11 cellular contexts compared by ENCODE assay signal in genomic region chr12:45299132-45299692, GRCh38.
DNase-seq lines count a peak whose midpoint lies in the region; FAIRE-seq and TF ChIP-seq lines count a peak whose summit lies in the region.
"Had no signal": no experiment of that assay in that cellular context is flagged by ENCODE, and none has a peak within 500 bp of the region (broad histone marks: within the 10 kb centered on the region; RNA-seq: fewer than 3 reads in every experiment).

No MANE protein-coding gene starts in this region.

- no peak for TF ChIP-seq POLR2A in GM12892 (IDR thresholded peaks at IDR 0.05; ENCODE audit: low read depth, low read length)

- H3K4me2 ChIP-seq in smooth muscle cell = peak overlapping the region; percentile 53

- H3F3A ChIP-seq in smooth muscle cell (ENCODE audit: low read depth) = peaks cover 7% of the 10 kb centered on the region

- H3K27ac ChIP-seq in SJSA1 (peak overlapping the region; percentile 77), smooth muscle cell (ENCODE audit: low read depth) (peak overlapping the region; percentile 46)

- H3K9me3 ChIP-seq in SJSA1 (replicated peaks) (no peaks in the 10 kb centered on the region), smooth muscle cell (replicated peaks; ENCODE audit: low read depth) (no peaks in the 10 kb centered on the region)

- H3K4me3 ChIP-seq in SJSA1 = no peak overlapping the region
- H3K4me3 ChIP-seq in smooth muscle cell = no peak overlapping the region

- WGBS in smooth muscle cell (ENCODE audit: low lambda C conversion rate) = 37% methylated on average over 5 of the region's 5 CpGs

- H3K36me3 ChIP-seq in SJSA1 (peaks cover under 1% of the 10 kb centered on the region; the same call in 1 of the 2 replicates), smooth muscle cell (ENCODE audit: low read depth) (no peaks in the 10 kb centered on the region)

- H3K27me3 ChIP-seq in SJSA1 (replicated peaks) (no peaks in the 10 kb centered on the region), smooth muscle cell (ENCODE audit: low read depth) (no peaks in the 10 kb centered on the region)

- H3K4me1 ChIP-seq in SJSA1 (replicated peaks) (peaks cover 20% of the 10 kb centered on the region), smooth muscle cell (ENCODE audit: low read depth) (peaks cover 1% of the 10 kb centered on the region)

- TF ChIP-seq CTCF in smooth muscle cell (IDR thresholded peaks at IDR 0.05; ENCODE audit: borderline replicate concordance, insufficient read depth, poor library complexity, severe bottlenecking) = no peak

- H3K79me2 ChIP-seq in smooth muscle cell (ENCODE audit: low read depth) = peaks cover 90% of the 10 kb centered on the region

- no peak overlapping the region for H2AFZ ChIP-seq in smooth muscle cell (ENCODE audit: low read depth)

- FAIRE-seq in GM12892 (lab: Jason Lieb, UNC) = no peak

- H3K9ac ChIP-seq in smooth muscle cell (ENCODE audit: low read depth) = no peak overlapping the region

- DNase-seq in HPDE6-E6E7 (ENCODE audit: extremely low spot score) (peak; percentile 35), SJSA1 (ENCODE audit: low read depth in 1 of 2, low spot score in 2 of 2) (peak; percentile 59 to 75), fibroblast of the conjunctiva (ENCODE audit: low read depth) (peak; percentile 46), smooth muscle cell (lab: John Stamatoyannopoulos, UW; ENCODE audit: unreplicated experiment) (no peak), cortex of kidney (lab: John Stamatoyannopoulos, UW) (no peak), retina (no peak), GM12892 (ENCODE audit: insufficient read length) (no peak)
- DNase-seq: activated naive CD4-positive, alpha-beta T cell; head of caudate nucleus; KG1; T-cell had no signal

- peaks cover 90% of the 10 kb centered on the region for H4K20me1 ChIP-seq in smooth muscle cell (ENCODE audit: low read depth)

Comparison
In these comparisons a context has a peak if more than half of its experiments do, and no peak if none do; other contexts are left out.
1. DNase-seq: peak in HPDE6-E6E7 (single experiment), SJSA1 (2 of 2) and fibroblast of the conjunctiva (single experiment); none in smooth muscle cell (single experiment), cortex of kidney (single experiment), retina (single experiment) and GM12892 (single experiment).